8 cellular contexts compared by ENCODE assay signal in the genomic region with DNA sequence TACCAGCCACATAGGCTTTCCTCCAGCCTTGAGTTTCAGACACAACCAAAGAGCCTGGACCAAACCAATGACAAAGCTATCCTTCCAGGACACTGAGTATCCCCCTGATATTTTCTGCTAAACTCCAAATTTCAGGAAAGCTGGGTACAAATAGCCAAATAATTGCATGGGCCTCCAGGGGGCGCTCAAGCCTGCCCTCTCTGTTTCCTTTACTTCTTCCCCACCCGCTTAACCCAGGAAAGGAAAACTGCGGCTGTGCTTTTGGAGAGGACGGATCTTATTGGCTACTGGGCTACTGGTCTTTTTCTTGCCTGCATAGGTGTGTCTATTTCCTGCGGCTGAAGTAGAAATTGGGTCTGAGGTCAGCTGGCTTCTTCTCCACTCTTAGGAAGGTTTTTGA. TPM values are rescaled to one million over a fixed set of nuclear protein-coding genes. Genes with fewer than 3 reads are reported as not detected.
A peak's percentile ranks its signal among the peaks of the same experiment; 100 is the strongest.
DNase-seq lines count a peak whose midpoint lies in the region; ATAC-seq and TF ChIP-seq lines count a peak whose summit lies in the region.

No MANE protein-coding gene starts in this region.

- no peak overlapping the region for H3K4me3 ChIP-seq in lung

- 13 to 15% methylated on average over 5 of the region's 5 CpGs for WGBS in lung, 2 donors

- H3K27ac ChIP-seq in lung (ENCODE audit: low read depth in 1 of 2, low read length in 1 of 2) = no peak overlapping the region

- no peaks in the 10 kb centered on the region for H3K4me1 ChIP-seq in lung (ENCODE audit: control insufficient read depth in 2 of 2, insufficient read depth in 2 of 2, low read length in 2 of 2)

- DNase-seq in NCI-H2081 (lab: John Stamatoyannopoulos, UW) (peak; percentile 52 to 54), NCI-H2081 treated with DMSO at 0.1 percent for 48 hours (lab: John Stamatoyannopoulos, UW) (no peak), NCI-H226 (peak; percentile 13), dermis blood vessel endothelial cell (peak; percentile 78), lung (ENCODE audit: low spot score) (peak; percentile 66)
- DNase-seq in activated CD4-positive, alpha-beta T cell treated with anti-CD3 and anti-CD28 coated beads, Interleukin-2, amount 50 U/mL, for 24 hours (ENCODE audit: low read depth in 1 of 2, low spot score in 1 of 2) = peak; percentile 38 to 41
- DNase-seq in stimulated activated CD8-positive, alpha-beta memory T cell treated with anti-CD3 and anti-CD28 coated beads, Interleukin-15, amount 100 ng/mL, for 4 hours (ENCODE audit: low read depth in 2 of 2) = peak; percentile 13 to 25

- H3K36me3 ChIP-seq in lung (ENCODE audit: control insufficient read depth in 2 of 2, insufficient read depth in 2 of 2, low read length in 2 of 2) = no peaks in the 10 kb centered on the region

- ATAC-seq in lung (ENCODE audit: insufficient read depth, low FRiP score) = no peak
- ATAC-seq in GM18519 (IDR thresholded peaks at IDR 0.05; ENCODE audit: low FRiP score, unreplicated experiment) = no peak

- no peaks in the 10 kb centered on the region for H3K27me3 ChIP-seq in lung (ENCODE audit: control insufficient read depth, insufficient read depth)

- peaks cover 13 to 22% of the 10 kb centered on the region in 2 donors for H3K9me3 ChIP-seq in lung (ENCODE audit: control insufficient read depth in 2 of 2, insufficient read depth in 1 of 2, low read length in 1 of 2)

- TF ChIP-seq CTCF in lung (IDR thresholded peaks at IDR 0.05; ENCODE audit: control extremely low read depth, extremely low read depth) = peak; percentile 79

RNA-seq across cellular contexts. Expression of a gene that starts 30.1 kb away (rescaled TPM):
- total RNA-seq in dermis blood vessel endothelial cell (1.4 and 2.9 TPM in 2 replicates), lung (1 to 10 TPM; 1.8 to 4.7 TPM)
- 10 to 100 TPM in 1 of 2 donors, 1 to 10 TPM in 1; 9.9 to 12.3 TPM for polyA plus RNA-seq in lung

RNA-seq across cellular contexts. Expression of a gene that starts 30.2 kb away (rescaled TPM):
- total RNA-seq in dermis blood vessel endothelial cell = 12.9 and 21.7 TPM in 2 replicates
- 10 to 100 TPM in 1 of 2 donors, 1 to 10 TPM in 1; 6.9 to 20.0 TPM for total RNA-seq in lung
- 10 to 100 TPM; 16.2 to 19.2 TPM for polyA plus RNA-seq in lung

RNA-seq across cellular contexts. Expression of a gene that starts 47.7 kb away (rescaled TPM):
- total RNA-seq in dermis blood vessel endothelial cell = under 0.01 TPM in 2 replicates
- under 1 TPM in 1 of 2 donors, not detected in 1; 0.25 TPM for total RNA-seq in lung
- under 1 TPM; 0.08 to 0.15 TPM for polyA plus RNA-seq in lung

RNA-seq across cellular contexts. Expression of a gene that starts 50.3 kb away (rescaled TPM):
- total RNA-seq in dermis blood vessel endothelial cell (0.14 TPM in 1 of 2 replicates, not detected in the other), lung (10 to 100 TPM in 1 of 2 donors, 1 to 10 TPM in 1; 1.6 to 10.2 TPM)
- polyA plus RNA-seq in lung = 1 to 10 TPM in 1 of 2 donors, under 1 TPM in 1; 0.37 to 2.2 TPM
